8 cellular contexts compared by ENCODE assay signal in the genomic region with DNA sequence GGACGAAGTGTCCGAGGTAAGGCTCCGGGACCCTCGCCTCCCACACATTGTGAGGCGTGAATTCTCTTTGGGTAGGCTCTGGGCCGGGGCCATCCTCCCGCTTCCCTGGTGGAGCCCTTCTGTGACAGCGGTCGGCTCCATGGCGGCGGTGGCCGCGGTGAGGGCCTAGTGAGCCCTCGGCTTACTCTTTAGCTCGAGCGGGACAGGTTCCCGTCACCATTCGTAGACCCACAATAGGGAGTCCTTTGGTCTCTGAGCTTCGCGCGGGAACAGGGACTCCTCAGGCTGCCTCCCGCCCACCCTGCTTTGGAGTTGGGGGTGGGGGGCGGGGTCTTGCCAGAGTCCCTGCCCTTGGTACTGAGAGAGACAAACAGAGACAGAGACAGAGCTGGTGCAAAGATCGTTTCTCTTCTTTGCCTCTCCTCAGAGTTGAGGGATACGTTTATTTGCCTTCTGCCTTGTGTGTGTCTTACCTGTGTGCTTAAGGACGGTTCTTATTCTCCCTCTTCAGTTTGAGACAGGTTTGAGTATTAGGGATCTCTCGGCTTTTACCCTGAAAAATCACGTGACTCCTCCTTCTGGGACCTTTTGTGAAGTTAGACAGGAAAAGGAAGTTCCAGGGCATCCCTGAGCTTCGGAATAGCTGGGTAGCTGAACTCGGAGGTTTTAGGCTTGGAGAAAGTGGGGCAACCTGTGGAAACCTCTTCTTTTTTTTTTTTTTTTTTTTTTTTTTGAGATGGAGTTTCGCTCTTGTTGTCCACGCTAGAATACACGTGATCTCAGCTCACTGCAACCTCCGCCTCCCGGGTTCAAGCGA. TPM values are rescaled to one million over a fixed set of nuclear protein-coding genes. Genes with fewer than 3 reads are reported as not detected.
DNase-seq lines count a peak whose midpoint lies in the region; ATAC-seq and TF ChIP-seq lines count a peak whose summit lies in the region.

No MANE protein-coding gene starts in this region.

- no peaks in the 10 kb centered on the region for H3K27me3 ChIP-seq in endocrine pancreas (ENCODE audit: control insufficient read depth, insufficient read depth, low read length)

- no peaks in the 10 kb centered on the region for H3K9me3 ChIP-seq in endocrine pancreas (ENCODE audit: control insufficient read depth, low read length)
- H3K9me3 ChIP-seq in mucosa of descending colon = no peaks in the 10 kb centered on the region

- no peaks in the 10 kb centered on the region for H3K36me3 ChIP-seq in endocrine pancreas (ENCODE audit: control insufficient read depth, insufficient read depth, low read length)
- peaks cover 5% of the 10 kb centered on the region for H3K36me3 ChIP-seq in mucosa of descending colon (ENCODE audit: low read depth)

- DNase-seq in Ammon's horn (ENCODE audit: low spot score) (peak; percentile 19), NCI-H748 treated with DMSO at 0.1 percent for 48 hours (lab: John Stamatoyannopoulos, UW) (peak; percentile 10), mucosa of descending colon (peak in 2 of 3 donors; percentile 53 to 68), NCI-H187 treated with DMSO at 0.1 percent for 48 hours (lab: John Stamatoyannopoulos, UW) (no peak)
- DNase-seq in activated CD8-positive, alpha-beta memory T cell treated with anti-CD3 and anti-CD28 coated beads for 24 hours = peak; percentile 82
- DNase-seq in stimulated activated CD8-positive, alpha-beta memory T cell treated with anti-CD3 and anti-CD28 coated beads, Interleukin-7, amount 100 ng/mL, for 24 hours (ENCODE audit: low read depth) = peak; percentile 10

- intact Hi-C loops in mucosa of descending colon (cut with DNase I, micrococcal nuclease) = no loop called here

- peak overlapping the region; percentile 92 for H3K9ac ChIP-seq in endocrine pancreas (ENCODE audit: control insufficient read depth, insufficient read depth, low read length)

- peak; percentile 2 for ATAC-seq in GM21528 (IDR thresholded peaks at IDR 0.05; ENCODE audit: low FRiP score, unreplicated experiment)
- peak; percentile 5 for ATAC-seq in mucosa of descending colon

- H3K4me1 ChIP-seq in endocrine pancreas (ENCODE audit: control insufficient read depth, insufficient read depth, low read length) (peaks cover 4% of the 10 kb centered on the region), mucosa of descending colon (ENCODE audit: low read depth) (peaks cover 24% of the 10 kb centered on the region)

- TF ChIP-seq CTCF in mucosa of descending colon (IDR thresholded peaks at IDR 0.05) = no peak

- H3K4me3 ChIP-seq in endocrine pancreas (ENCODE audit: control insufficient read depth, insufficient read depth, low read length) = peak overlapping the region; percentile 83
- H3K4me3 ChIP-seq in mucosa of descending colon = peak overlapping the region; percentile 100

RNA-seq across cellular contexts. Expression of a gene that starts 0.8 kb away (rescaled TPM):
- 100 to 1,000 TPM; 134 to 135 (median 134) TPM for total RNA-seq in mucosa of descending colon

RNA-seq across cellular contexts. Expression of a gene that starts 42.5 kb away (rescaled TPM):
- total RNA-seq in mucosa of descending colon = under 1 TPM in 2 of 3 donors, not detected in 1; 0.23 to 0.46 TPM

RNA-seq across cellular contexts. Expression of a gene that starts 56.1 kb away (rescaled TPM):
- total RNA-seq in mucosa of descending colon = 10 to 100 TPM in 2 of 3 donors, 1 to 10 TPM in 1; 8.8 to 15.7 (median 13.1) TPM
